In the genomic region with DNA sequence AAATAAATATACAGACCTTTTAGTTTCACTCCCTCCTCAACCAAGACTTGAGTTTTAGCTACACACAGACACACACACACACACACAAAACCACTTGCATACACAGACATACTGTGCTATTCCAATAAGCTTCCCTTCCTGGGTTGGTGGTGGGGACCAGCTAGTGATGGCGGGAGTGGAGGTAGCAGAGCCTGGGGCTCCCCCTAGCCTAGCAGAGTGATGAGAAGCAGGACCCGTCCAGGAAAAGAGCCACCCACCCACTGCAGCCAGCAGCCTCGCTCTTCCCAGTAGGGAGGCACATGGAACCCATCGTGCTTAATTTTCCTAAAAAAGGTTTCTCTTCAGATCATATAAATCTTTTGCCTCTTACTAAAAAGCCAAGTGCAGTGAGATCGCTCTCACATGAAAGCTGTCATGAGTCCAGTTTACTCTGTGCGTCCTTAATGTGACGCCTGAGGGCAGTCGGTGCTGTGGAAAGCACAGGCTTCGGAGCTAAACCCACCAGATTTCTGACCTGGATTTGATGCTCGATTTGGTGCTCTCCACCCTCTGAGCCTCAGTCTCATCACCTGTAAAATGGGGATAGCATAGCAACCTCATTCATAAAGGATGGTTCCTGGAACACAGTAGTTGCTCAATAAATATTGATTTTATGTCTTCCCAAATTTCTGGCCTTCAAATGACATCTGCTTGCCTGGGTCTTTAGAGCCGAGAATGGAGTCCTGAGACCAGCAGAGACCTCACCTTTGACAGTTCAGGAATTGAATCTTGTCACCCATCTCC, we compare ENCODE assay signal across 15 cellular contexts.
DNase-seq lines count a peak whose midpoint lies in the region; ATAC-seq lines count a peak whose summit lies in the region.
"Had no signal": no experiment of that assay in that cellular context is flagged by ENCODE, and none has a peak within 500 bp of the region (broad histone marks: within the 10 kb centered on the region; RNA-seq: fewer than 3 reads in every experiment).

No MANE protein-coding gene starts in this region.

- no peaks in the 10 kb centered on the region for H3K27me3 ChIP-seq in trophoblast cell (ENCODE audit: insufficient read depth, low read length)
- H3K27me3 ChIP-seq: transverse colon had no signal

- peak overlapping the region; percentile 13 for H4K91ac ChIP-seq in trophoblast cell (ENCODE audit: low read depth, low read length)

- peaks cover 2% of the 10 kb centered on the region for H3K79me1 ChIP-seq in trophoblast cell (ENCODE audit: low read length)

- no peak overlapping the region for H3K14ac ChIP-seq in trophoblast cell (ENCODE audit: low read length)

- H3K4me1 ChIP-seq in trophoblast cell (ENCODE audit: control insufficient read depth in 1 of 2, insufficient read depth in 2 of 2, low read length in 2 of 2), result peaks cover 6 to 9% of the 10 kb centered on the region in 2 experiments

- peak; percentile 47 for DNase-seq in NCI-H82 (lab: John Stamatoyannopoulos, UW)
- DNase-seq in NCI-H82 treated with DMSO at 0.1 percent for 48 hours (lab: John Stamatoyannopoulos, UW; ENCODE audit: unreplicated experiment), result no peak
- DNase-seq in NCI-H69 (lab: John Stamatoyannopoulos, UW), result peak; percentile 6
- DNase-seq in cerebellar cortex (ENCODE audit: low spot score), result peak; percentile 36
- no peak for DNase-seq in trophoblast cell
- no peak for DNase-seq in middle frontal gyrus (ENCODE audit: extremely low spot score, low spot score)
- DNase-seq: activated CD4-positive, alpha-beta memory T cell treated with anti-CD3 and anti-CD28 coated beads, Interleukin-2, amount 10 ng/mL, durations not matched to agents 7 days and 5 days; CD8-positive, alpha-beta memory T cell; GF-D8; occipital lobe; transverse colon had no signal

- ATAC-seq in HG02840 (IDR thresholded peaks at IDR 0.05; ENCODE audit: low FRiP score, unreplicated experiment), result no peak
- ATAC-seq in HG03520 (IDR thresholded peaks at IDR 0.05; ENCODE audit: unreplicated experiment), result no peak

- no peaks in the 10 kb centered on the region for H3K79me2 ChIP-seq in trophoblast cell (ENCODE audit: control insufficient read depth, insufficient read depth, low read length, poor library complexity)

- no CpG with 5 or more reads among the region's 11 CpGs for WGBS in trophoblast cell (ENCODE audit: extremely low coverage, insufficient coverage, insufficient read length)

- H3K4me3 ChIP-seq in trophoblast cell (ENCODE audit: low read depth, low read length), result no peak overlapping the region
- H3K4me3 ChIP-seq: skin epidermis, transverse colon had no signal

- no peak overlapping the region for H3K23ac ChIP-seq in trophoblast cell (ENCODE audit: low read length)

- no peaks in the 10 kb centered on the region for H3K9me3 ChIP-seq in trophoblast cell (ENCODE audit: insufficient read depth, low read depth, low read length)
- H3K9me3 ChIP-seq: transverse colon had no signal

- no peak overlapping the region for H2AFZ ChIP-seq in trophoblast cell (ENCODE audit: insufficient read depth, low read length, poor library complexity)

- H4K8ac ChIP-seq in trophoblast cell (ENCODE audit: low read depth, low read length), result no peak overlapping the region

- H3K4me2 ChIP-seq in trophoblast cell (ENCODE audit: low read length), result no peak overlapping the region
- H3K4me2 ChIP-seq: KMS-11 had no signal

- H3K9ac ChIP-seq in trophoblast cell (ENCODE audit: low read length), result no peak overlapping the region
- H3K9ac ChIP-seq: KMS-11 had no signal

- H3K4ac ChIP-seq in trophoblast cell (ENCODE audit: low read depth, low read length), result no peak overlapping the region

- no peak overlapping the region for H3K18ac ChIP-seq in trophoblast cell (ENCODE audit: low read length)

- H2BK5ac ChIP-seq in trophoblast cell (ENCODE audit: low read depth, low read length, poor library complexity), result no peak overlapping the region

- H2AK5ac ChIP-seq in trophoblast cell (ENCODE audit: low read length), result no peak overlapping the region

- no peak overlapping the region for H2BK120ac ChIP-seq in trophoblast cell (ENCODE audit: insufficient read depth, low read length, poor library complexity)

- no peaks in the 10 kb centered on the region for H3K36me3 ChIP-seq in trophoblast cell (ENCODE audit: control insufficient read depth in 1 of 2, insufficient read depth in 2 of 2, low read length in 2 of 2)
- H3K36me3 ChIP-seq: transverse colon had no signal

- H3K27ac ChIP-seq in trophoblast cell (ENCODE audit: low read depth, low read length), result peak overlapping the region; percentile 4
- H3K27ac ChIP-seq: KMS-11, transverse colon had no signal

- H4K12ac ChIP-seq in trophoblast cell (ENCODE audit: low read depth, low read length), result no peak overlapping the region

- H2BK12ac ChIP-seq in trophoblast cell (ENCODE audit: low read length), result peak overlapping the region; percentile 6

Comparison
In these comparisons a context has a peak if more than half of its experiments do, and no peak if none do; other contexts are left out.
1. DNase-seq: peak in NCI-H82 (single experiment), NCI-H69 (single experiment) and cerebellar cortex (single experiment); none in NCI-H82 treated with DMSO at 0.1 percent for 48 hours (single experiment), trophoblast cell (0 of 2) and middle frontal gyrus (single experiment).